24 cellular contexts compared by ENCODE assay signal in the genomic region with DNA sequence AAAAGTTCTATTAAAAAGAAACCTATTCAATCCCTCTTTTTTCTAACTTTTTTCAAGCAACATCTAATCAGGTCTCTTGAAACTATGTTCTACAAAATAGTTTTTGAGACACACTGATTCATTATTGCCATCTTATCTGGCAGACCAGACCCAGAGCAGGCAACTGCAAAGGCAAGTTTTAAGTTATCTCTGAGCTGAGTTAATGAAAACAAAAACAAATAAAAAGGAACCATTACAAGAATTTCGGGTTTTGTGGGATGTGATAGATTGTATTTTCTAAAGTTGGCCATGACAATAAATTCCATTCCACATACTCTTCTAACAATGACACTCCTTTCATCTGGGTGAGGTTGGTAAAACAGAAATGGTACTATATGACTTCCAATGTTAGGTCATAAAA.
"Had no signal": no experiment of that assay in that cellular context is flagged by ENCODE, and none has a peak within 500 bp of the region (broad histone marks: within the 10 kb centered on the region; RNA-seq: fewer than 3 reads in every experiment).

No MANE protein-coding gene starts in this region.

- H3K4me1 Mint-ChIP-seq: natural killer cell; neural progenitor cell; stimulated activated naive B cell treated with anti-CD40 and anti-IgM and Interleukin-4, amounts not matched to agents 10 μg/mL and 1 μg/mL and 100 μg/mL, for 72 hours had no signal

- ATAC-seq: left lung; natural killer cell; stimulated activated naive B cell treated with anti-CD40 and anti-IgM and Interleukin-4, amounts not matched to agents 10 μg/mL and 1 μg/mL and 100 μg/mL, for 72 hours; upper lobe of right lung had no signal

- H3K9me3 Mint-ChIP-seq: natural killer cell; T-helper 2 cell treated with Interferon-gamma antibody and Interleukin-4, amounts not matched to agents 5 μg/mL and 100 μg/mL, for 36 hours had no signal

- H3K27ac ChIP-seq: brain microvascular endothelial cell, left lung, neural progenitor cell, right atrium auricular region, stomach, thyroid gland, upper lobe of right lung had no signal

- DNase-seq: activated CD4-positive, alpha-beta T cell treated with anti-CD3 and anti-CD28 coated beads for 4 hours; activated CD4-positive, alpha-beta T cell treated with anti-CD3 and anti-CD28 coated beads, Interleukin-2, amount 50 U/mL, for 4 hours; activated CD4-positive, CD25-positive, alpha-beta regulatory T cell; activated effector memory CD4-positive, alpha-beta T cell treated with Interleukin-2 at 50 U/mL for 16 hours; activated naive CD4-positive, alpha-beta T cell treated with Interleukin-2 at 50 U/mL for 16 hours; aorta; brain microvascular endothelial cell; cortex of kidney; foreskin melanocyte; left lung; mesendoderm; natural killer cell; occipital lobe; stimulated activated CD4-positive, alpha-beta T cell treated with anti-CD3 and anti-CD28 coated beads, Interleukin-1b, Interleukin-23, amount 100 ng/mL, for 48 hours; stimulated activated CD4-positive, alpha-beta T cell treated with anti-CD3 and anti-CD28 coated beads, Interleukin-4, amount 100 ng/mL, for 4 hours; stimulated activated CD8-positive, alpha-beta memory T cell treated with anti-CD3 and anti-CD28 coated beads, Interleukin-4, amount 100 ng/mL, for 48 hours; stimulated activated naive B cell treated with anti-CD40 and anti-IgM and Interleukin-4, amounts not matched to agents 10 μg/mL and 1 μg/mL and 100 μg/mL, for 72 hours; stomach; thyroid gland; upper lobe of right lung had no signal

- H3K27ac Mint-ChIP-seq: activated naive CD8-positive, alpha-beta T cell; natural killer cell; neural progenitor cell; stimulated activated naive B cell treated with anti-CD40 and anti-IgM and Interleukin-4, amounts not matched to agents 10 μg/mL and 1 μg/mL and 100 μg/mL, for 72 hours; T-helper 2 cell treated with Interferon-gamma antibody and Interleukin-4, amounts not matched to agents 5 μg/mL and 100 μg/mL, for 36 hours had no signal

- H3K4me3 Mint-ChIP-seq: activated naive CD8-positive, alpha-beta T cell; natural killer cell; neural progenitor cell; stimulated activated naive B cell treated with anti-CD40 and anti-IgM and Interleukin-4, amounts not matched to agents 10 μg/mL and 1 μg/mL and 100 μg/mL, for 72 hours; T-helper 2 cell treated with Interferon-gamma antibody and Interleukin-4, amounts not matched to agents 5 μg/mL and 100 μg/mL, for 36 hours had no signal

- H3K36me3 Mint-ChIP-seq: natural killer cell had no signal
